In genomic region chr5:134029156-134029555, GRCh38 we compare ENCODE assay signal across 15 cellular contexts. TPM values are rescaled to one million over a fixed set of nuclear protein-coding genes. Genes with fewer than 3 reads are reported as not detected.
A peak's percentile ranks its signal among the peaks of the same experiment; 100 is the strongest.
DNase-seq lines count a peak whose midpoint lies in the region; ATAC-seq, FAIRE-seq and TF ChIP-seq lines count a peak whose summit lies in the region.
"Had no signal": no experiment of that assay in that cellular context is flagged by ENCODE, and none has a peak within 500 bp of the region (broad histone marks: within the 10 kb centered on the region; RNA-seq: fewer than 3 reads in every experiment).

No MANE protein-coding gene starts in this region.

- peak; percentile 77 for DNase-seq in H54 (ENCODE audit: insufficient read length, low spot score)
- peak; percentile 68 for DNase-seq in RPMI7951 (ENCODE audit: low read depth)
- peak; percentile 93 to 96 for DNase-seq in fibroblast of lung (ENCODE audit: low read depth in 2 of 2)
- DNase-seq in small intestine, result peak; percentile 94
- DNase-seq in NCI-H1417 treated with DMSO at 0.1 percent for 48 hours (lab: John Stamatoyannopoulos, UW), result no peak
- no peak for DNase-seq in GM10266 (ENCODE audit: extremely low spot score)
- DNase-seq: amygdala; DMS53; kidney; NCI-H146; NCI-H774; stimulated activated naive CD4-positive, alpha-beta T cell; T-helper 2 cell had no signal

- H3K4me3 ChIP-seq in fibroblast of lung (replicated peaks in 1 of 4; ENCODE audit: control extremely low read depth in 1 of 4, insufficient read depth in 1 of 4, low read depth in 3 of 4, low read length in 4 of 4) (no peak overlapping the region), small intestine (ENCODE audit: low read depth in 1 of 2, low read length in 2 of 2) (no peak overlapping the region)

- FAIRE-seq in H54 (lab: Jason Lieb, UNC) (peak; percentile 53), small intestine (lab: Jason Lieb, UNC) (no peak)
- FAIRE-seq: endothelial cell of umbilical vein, kidney had no signal

- no peaks in the 10 kb centered on the region for H4K20me1 ChIP-seq in fibroblast of lung (ENCODE audit: control insufficient read depth, extremely low read depth, insufficient read depth, low read length)

- H3K4me1 ChIP-seq in fibroblast of lung (ENCODE audit: control insufficient read depth, extremely low read depth, insufficient read depth, low read length), result peaks cover 10% of the 10 kb centered on the region
- H3K4me1 ChIP-seq in small intestine (ENCODE audit: control insufficient read depth in 2 of 2, insufficient read depth in 1 of 2, low read depth in 1 of 2, low read length in 1 of 2), result peaks cover 0 to 2% of the 10 kb centered on the region in 2 donors

- no peak for ATAC-seq in HG03520 (IDR thresholded peaks at IDR 0.05; ENCODE audit: unreplicated experiment)

- H3K4me2 ChIP-seq in fibroblast of lung (ENCODE audit: extremely low read depth, insufficient read depth, low read length), result peak overlapping the region; percentile 7

- H3K9ac ChIP-seq in fibroblast of lung (ENCODE audit: insufficient read depth, low read length), result no peak overlapping the region

- H3K27me3 ChIP-seq in fibroblast of lung (ENCODE audit: control insufficient read depth, insufficient read depth, low read length) (peaks cover 22% of the 10 kb centered on the region), small intestine (ENCODE audit: control insufficient read depth in 2 of 2, insufficient read depth in 2 of 2, low read length in 2 of 2) (peaks cover 0 to 3% of the 10 kb centered on the region in 2 donors)

- H2AFZ ChIP-seq in fibroblast of lung (ENCODE audit: low read length), result no peak overlapping the region

- H3K9me3 ChIP-seq in fibroblast of lung (ENCODE audit: control insufficient read depth, insufficient read depth, low read depth, low read length), result no peaks in the 10 kb centered on the region
- no peaks in the 10 kb centered on the region for H3K9me3 ChIP-seq in small intestine (ENCODE audit: control insufficient read depth, low read depth)

- TF ChIP-seq POLR2A in H54 (IDR thresholded peaks at IDR 0.05; ENCODE audit: low read depth, low read length), result no peak

- peak overlapping the region; percentile 35 for H3K27ac ChIP-seq in fibroblast of lung (ENCODE audit: insufficient read depth, low read length)
- H3K27ac ChIP-seq in small intestine (ENCODE audit: low read depth in 1 of 2, low read length in 1 of 2), result peak overlapping the region in 1 of 2 donors; percentile 52

- H3K36me3 ChIP-seq in fibroblast of lung (ENCODE audit: control insufficient read depth, insufficient read depth, low read length), result no peaks in the 10 kb centered on the region
- no peaks in the 10 kb centered on the region for H3K36me3 ChIP-seq in small intestine (ENCODE audit: control insufficient read depth in 2 of 2, insufficient read depth in 2 of 2, low read length in 2 of 2)

- no peak for TF ChIP-seq CTCF in fibroblast of lung (conservative IDR thresholded peaks at IDR 0.05 in 1 of 2, IDR thresholded peaks at IDR 0.05 in 1 of 2; ENCODE audit: low read depth in 1 of 2, low read length in 2 of 2)
- TF ChIP-seq CTCF in GM10266 (IDR thresholded peaks at IDR 0.05; ENCODE audit: control insufficient read depth, insufficient read depth, low read depth, missing control alignments), result no peak

- 39 to 77% (median 76%) methylated on average over 2 of the region's 2 CpGs for WGBS in small intestine, 3 donors

- no peaks in the 10 kb centered on the region for H3K79me2 ChIP-seq in fibroblast of lung (ENCODE audit: control insufficient read depth, insufficient read depth, low read length)

RNA-seq across cellular contexts. Expression of gene VDAC1, which starts 24.4 kb away (rescaled TPM):
- total RNA-seq in RPMI7951 (2014; rRNA removed; shearing (Covaris generic)), result 387 and 419 TPM in 2 replicates
- 239 and 281 TPM in 2 replicates for total RNA-seq in fibroblast of lung
- polyA plus RNA-seq in fibroblast of lung (202 and 244 TPM in 2 replicates), small intestine (100 to 1,000 TPM; 252 to 412 (median 309) TPM)
- 246 and 278 TPM in 2 replicates for polyA plus RNA-seq in fibroblast of lung (2012)
- polyA minus RNA-seq in fibroblast of lung (ENCODE audit: low replicate concordance), result 97.4 and 123 TPM in 2 replicates

Comparison
In these comparisons a context has a peak if more than half of its experiments do, and no peak if none do; other contexts are left out.
1. DNase-seq: peak in H54 (single experiment), RPMI7951 (single experiment), fibroblast of lung (2 of 2) and small intestine (single experiment); none in NCI-H1417 treated with DMSO at 0.1 percent for 48 hours (single experiment) and GM10266 (single experiment).